In the genomic region with DNA sequence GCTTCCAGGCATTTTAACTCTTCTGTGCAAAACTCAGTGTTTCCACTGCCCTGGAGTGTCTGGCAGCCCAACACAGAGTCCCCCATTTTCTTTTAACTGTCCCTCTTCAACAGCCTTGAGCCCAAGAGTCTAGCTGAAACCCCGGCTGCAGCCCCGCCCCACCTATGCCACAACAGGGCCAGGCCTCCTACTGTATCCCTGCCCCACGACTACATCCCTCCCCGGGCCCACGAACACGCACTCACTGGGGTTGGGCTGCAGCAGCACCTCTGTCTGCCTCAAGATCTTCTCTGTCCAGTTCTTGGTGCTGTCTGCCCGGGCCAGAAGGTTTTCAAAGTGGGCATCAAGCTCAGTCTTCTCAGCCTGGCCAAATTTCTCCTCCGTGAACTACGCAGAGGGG, we compare ENCODE assay signal across 17 cellular contexts. TPM values are rescaled to one million over a fixed set of nuclear protein-coding genes. Genes with fewer than 3 reads are reported as not detected.
DNase-seq lines count a peak whose midpoint lies in the region; ATAC-seq lines count a peak whose summit lies in the region.
"Had no signal": no experiment of that assay in that cellular context is flagged by ENCODE, and none has a peak within 500 bp of the region (broad histone marks: within the 10 kb centered on the region; RNA-seq: fewer than 3 reads in every experiment).

No MANE protein-coding gene starts in this region.

- no peaks in the 10 kb centered on the region for H3K27me3 Mint-ChIP-seq in activated naive CD8-positive, alpha-beta T cell treated with anti-CD3 and anti-CD28 coated beads, Interleukin-2, amount 10 ng/mL, durations not matched to agents 7 days and 5 days
- no peaks in the 10 kb centered on the region for H3K27me3 Mint-ChIP-seq in activated naive CD8-positive, alpha-beta T cell treated with anti-CD3 and anti-CD28 coated beads for 36 hours
- H3K27me3 Mint-ChIP-seq in activated T-helper 1 cell treated with anti-CD3 and anti-CD28 coated beads, Interleukin-12 subunit alpha, Interleukin-12 subunit beta, Interleukin-2, Interleukin-4 antibody, amounts not matched to agents 30 ng/mL and 10 ng/mL and 1 ng/mL, durations not matched to agents 14 hours and 24 hours and 36 hours (ENCODE audit: insufficient read depth) = no peaks in the 10 kb centered on the region

- no peak overlapping the region for H2AFZ ChIP-seq in neuronal stem cell (ENCODE audit: low read length)

- no peak overlapping the region for H2BK120ac ChIP-seq in neuronal stem cell (ENCODE audit: low read depth, low read length)

- no peak overlapping the region for H3K14ac ChIP-seq in neuronal stem cell (ENCODE audit: low read length)

- H3K4me1 Mint-ChIP-seq in activated naive CD8-positive, alpha-beta T cell treated with anti-CD3 and anti-CD28 coated beads, Interleukin-2, amount 10 ng/mL, durations not matched to agents 7 days and 5 days = peaks cover 19% of the 10 kb centered on the region
- H3K4me1 Mint-ChIP-seq in activated naive CD8-positive, alpha-beta T cell treated with anti-CD3 and anti-CD28 coated beads for 36 hours = peaks cover 18% of the 10 kb centered on the region
- H3K4me1 Mint-ChIP-seq in activated T-helper 1 cell treated with anti-CD3 and anti-CD28 coated beads, Interleukin-12 subunit alpha, Interleukin-12 subunit beta, Interleukin-2, Interleukin-4 antibody, amounts not matched to agents 30 ng/mL and 10 ng/mL and 1 ng/mL, durations not matched to agents 14 hours and 24 hours and 36 hours (ENCODE audit: low read depth) = peaks cover 36% of the 10 kb centered on the region

- no peak overlapping the region for H2AK5ac ChIP-seq in neuronal stem cell (ENCODE audit: low read depth, low read length)

- H4K8ac ChIP-seq in neuronal stem cell (ENCODE audit: low read depth, low read length) = no peak overlapping the region

- intact Hi-C loops in activated T-helper 1 cell treated with anti-CD3 and anti-CD28 coated beads, Interleukin-12 subunit alpha, Interleukin-12 subunit beta, Interleukin-2, Interleukin-4 antibody, amounts not matched to agents 30 ng/mL and 10 ng/mL and 1 ng/mL, durations not matched to agents 14 hours and 24 hours and 36 hours (cut with micrococcal nuclease) = no loop called here

- POLR2A ChIA-PET in activated naive CD8-positive, alpha-beta T cell treated with anti-CD3 and anti-CD28 coated beads, Interleukin-2, amount 10 ng/mL, durations not matched to agents 7 days and 5 days (lab: Charles Lee) = no interaction called here

- H4K91ac ChIP-seq in neuronal stem cell (ENCODE audit: low read depth, low read length, poor library complexity) = no peak overlapping the region

- no CpG with 5 or more reads among the region's 9 CpGs for WGBS in neuronal stem cell (ENCODE audit: extremely low coverage in 2 of 2, insufficient read length in 2 of 2, insufficient replicate concordance in 1 of 2), 2 donors

- DNase-seq in activated naive CD8-positive, alpha-beta T cell treated with anti-CD3 and anti-CD28 coated beads, Interleukin-2, amount 10 ng/mL, durations not matched to agents 7 days and 5 days = no peak
- no peak for DNase-seq in activated naive CD8-positive, alpha-beta T cell treated with anti-CD3 and anti-CD28 coated beads for 36 hours
- DNase-seq in activated T-helper 1 cell treated with anti-CD3 and anti-CD28 coated beads, Interleukin-12 subunit alpha, Interleukin-12 subunit beta, Interleukin-2, Interleukin-4 antibody, amounts not matched to agents 30 ng/mL and 10 ng/mL and 1 ng/mL, durations not matched to agents 14 hours and 24 hours and 36 hours (ENCODE audit: low spot score) = no peak
- DNase-seq in myocyte (ENCODE audit: low read depth) = peak; percentile 37
- DNase-seq in stimulated activated CD4-positive, alpha-beta T cell treated with anti-CD3 and anti-CD28 coated beads, Interleukin-4, amount 100 ng/mL, for 4 hours = no peak
- no peak for DNase-seq in neuronal stem cell (ENCODE audit: low spot score)
- DNase-seq in KG1 (lab: John Stamatoyannopoulos, UW) = no peak
- DNase-seq: Caco-2, colonic mucosa, midbrain, NCI-H1092 treated with DMSO at 0.1 percent for 48 hours, NCI-H2171 treated with DMSO at 0.1 percent for 48 hours, NCI-H82, T-helper 1 cell had no signal

- no peaks in the 10 kb centered on the region for H3K9me3 ChIP-seq in neuronal stem cell (replicated peaks in 1 of 2; ENCODE audit: control insufficient read depth in 2 of 2, insufficient read depth in 1 of 2, low read depth in 1 of 2, low read length in 2 of 2)
- H3K9me3 ChIP-seq: Caco-2, colonic mucosa, vagina had no signal

- no peak overlapping the region for H3K4me3 Mint-ChIP-seq in activated naive CD8-positive, alpha-beta T cell treated with anti-CD3 and anti-CD28 coated beads, Interleukin-2, amount 10 ng/mL, durations not matched to agents 7 days and 5 days
- no peak overlapping the region for H3K4me3 Mint-ChIP-seq in activated naive CD8-positive, alpha-beta T cell treated with anti-CD3 and anti-CD28 coated beads for 36 hours
- no peak overlapping the region for H3K4me3 Mint-ChIP-seq in activated T-helper 1 cell treated with anti-CD3 and anti-CD28 coated beads, Interleukin-12 subunit alpha, Interleukin-12 subunit beta, Interleukin-2, Interleukin-4 antibody, amounts not matched to agents 30 ng/mL and 10 ng/mL and 1 ng/mL, durations not matched to agents 14 hours and 24 hours and 36 hours

- no peak overlapping the region for H2BK12ac ChIP-seq in neuronal stem cell (ENCODE audit: low read length)

- no peak overlapping the region for H2BK15ac ChIP-seq in neuronal stem cell (ENCODE audit: low read length)

- no peaks in the 10 kb centered on the region for H3K27me3 ChIP-seq in neuronal stem cell (ENCODE audit: control insufficient read depth in 3 of 3, insufficient read depth in 3 of 3, low read depth in 1 of 3, low read length in 3 of 3)
- H3K27me3 ChIP-seq: colonic mucosa, vagina had no signal

- H3K9ac ChIP-seq in neuronal stem cell (ENCODE audit: low read depth, low read length, poor library complexity) = no peak overlapping the region

- peaks cover 3% of the 10 kb centered on the region for H3K36me3 Mint-ChIP-seq in activated naive CD8-positive, alpha-beta T cell treated with anti-CD3 and anti-CD28 coated beads, Interleukin-2, amount 10 ng/mL, durations not matched to agents 7 days and 5 days
- peaks cover 3% of the 10 kb centered on the region for H3K36me3 Mint-ChIP-seq in activated naive CD8-positive, alpha-beta T cell treated with anti-CD3 and anti-CD28 coated beads for 36 hours
- no peaks in the 10 kb centered on the region for H3K36me3 Mint-ChIP-seq in activated T-helper 1 cell treated with anti-CD3 and anti-CD28 coated beads, Interleukin-12 subunit alpha, Interleukin-12 subunit beta, Interleukin-2, Interleukin-4 antibody, amounts not matched to agents 30 ng/mL and 10 ng/mL and 1 ng/mL, durations not matched to agents 14 hours and 24 hours and 36 hours (ENCODE audit: low read depth)

- no peak overlapping the region for H3K4me2 ChIP-seq in neuronal stem cell (ENCODE audit: insufficient read depth, low read length, poor library complexity, severe bottlenecking)

- H3K27ac Mint-ChIP-seq in activated naive CD8-positive, alpha-beta T cell treated with anti-CD3 and anti-CD28 coated beads, Interleukin-2, amount 10 ng/mL, durations not matched to agents 7 days and 5 days = peak overlapping the region; percentile 39
- no peak overlapping the region for H3K27ac Mint-ChIP-seq in activated naive CD8-positive, alpha-beta T cell treated with anti-CD3 and anti-CD28 coated beads for 36 hours
- peak overlapping the region; percentile 48 for H3K27ac Mint-ChIP-seq in activated T-helper 1 cell treated with anti-CD3 and anti-CD28 coated beads, Interleukin-12 subunit alpha, Interleukin-12 subunit beta, Interleukin-2, Interleukin-4 antibody, amounts not matched to agents 30 ng/mL and 10 ng/mL and 1 ng/mL, durations not matched to agents 14 hours and 24 hours and 36 hours

- peaks cover 0 to 17% of the 10 kb centered on the region in 2 donors for H3K36me3 ChIP-seq in neuronal stem cell (replicated peaks in 1 of 2; ENCODE audit: control insufficient read depth in 2 of 2, insufficient read depth in 2 of 2, low read length in 2 of 2)
- H3K36me3 ChIP-seq: colonic mucosa had no signal

- peaks cover 15 to 18% of the 10 kb centered on the region in 2 donors for H3K4me1 ChIP-seq in neuronal stem cell (ENCODE audit: control insufficient read depth in 2 of 2, insufficient read depth in 1 of 2, low read depth in 1 of 2, low read length in 2 of 2)

- H3K23ac ChIP-seq in neuronal stem cell (ENCODE audit: low read depth, low read length, poor library complexity) = no peak overlapping the region

- H3K79me1 ChIP-seq in neuronal stem cell (ENCODE audit: low read depth, low read length) = peaks cover 10% of the 10 kb centered on the region

- H3K27ac ChIP-seq in neuronal stem cell (replicated peaks; ENCODE audit: low read length) = no peak overlapping the region
- H3K27ac ChIP-seq: colonic mucosa had no signal

- no peak overlapping the region for H2BK5ac ChIP-seq in neuronal stem cell (ENCODE audit: low read length)

- H3K9me3 Mint-ChIP-seq in activated naive CD8-positive, alpha-beta T cell treated with anti-CD3 and anti-CD28 coated beads, Interleukin-2, amount 10 ng/mL, durations not matched to agents 7 days and 5 days = no peaks in the 10 kb centered on the region
- H3K9me3 Mint-ChIP-seq in activated naive CD8-positive, alpha-beta T cell treated with anti-CD3 and anti-CD28 coated beads for 36 hours = no peaks in the 10 kb centered on the region
- no peaks in the 10 kb centered on the region for H3K9me3 Mint-ChIP-seq in activated T-helper 1 cell treated with anti-CD3 and anti-CD28 coated beads, Interleukin-12 subunit alpha, Interleukin-12 subunit beta, Interleukin-2, Interleukin-4 antibody, amounts not matched to agents 30 ng/mL and 10 ng/mL and 1 ng/mL, durations not matched to agents 14 hours and 24 hours and 36 hours

- H3K4ac ChIP-seq in neuronal stem cell (ENCODE audit: low read length) = no peak overlapping the region

- H3K18ac ChIP-seq in neuronal stem cell (ENCODE audit: low read length) = no peak overlapping the region

- H3K4me3 ChIP-seq in neuronal stem cell (ENCODE audit: low read length in 2 of 2) = no peak overlapping the region
- H3K4me3 ChIP-seq: colonic mucosa, vagina had no signal

- no peak for ATAC-seq in activated naive CD8-positive, alpha-beta T cell treated with anti-CD3 and anti-CD28 coated beads, Interleukin-2, amount 10 ng/mL, durations not matched to agents 7 days and 5 days (ENCODE audit: low read depth)
- ATAC-seq in GM19023 (IDR thresholded peaks at IDR 0.05; ENCODE audit: unreplicated experiment) = no peak
- ATAC-seq: activated CD4-positive, CD25-positive, alpha-beta regulatory T cell treated with anti-CD3 and anti-CD28 coated beads, Interleukin-2, amount 50 U/mL, for 24 hours had no signal

RNA-seq across cellular contexts. Expression of a gene that starts 6.1 kb away (rescaled TPM):
- total RNA-seq in activated naive CD8-positive, alpha-beta T cell treated with anti-CD3 and anti-CD28 coated beads, Interleukin-2, amount 10 ng/mL, durations not matched to agents 7 days and 5 days = 100 to 1,000 TPM in 1 of 2 experiments, 10 to 100 TPM in 1; 98.7 to 104 TPM
- total RNA-seq in activated naive CD8-positive, alpha-beta T cell treated with anti-CD3 and anti-CD28 coated beads for 36 hours = 10 to 100 TPM; 42.9 to 46.3 TPM
- 71.1 and 74.8 TPM in 2 replicates for total RNA-seq in activated T-helper 1 cell treated with anti-CD3 and anti-CD28 coated beads, Interleukin-12 subunit alpha, Interleukin-12 subunit beta, Interleukin-2, Interleukin-4 antibody, amounts not matched to agents 30 ng/mL and 10 ng/mL and 1 ng/mL, durations not matched to agents 14 hours and 24 hours and 36 hours
- 119 and 154 TPM in 2 replicates for total RNA-seq in myocyte
- polyA plus RNA-seq in myocyte (2012) = 74.1 TPM
- polyA plus RNA-seq in neuronal stem cell (2013, experiment 1 of 2) = 36.6 TPM
- 33.2 TPM for polyA plus RNA-seq in neuronal stem cell (2013, experiment 2 of 2)

RNA-seq across cellular contexts. Expression of a gene that starts 14.4 kb away (rescaled TPM):
- 10 to 100 TPM; 62.1 to 66.0 TPM for total RNA-seq in activated naive CD8-positive, alpha-beta T cell treated with anti-CD3 and anti-CD28 coated beads, Interleukin-2, amount 10 ng/mL, durations not matched to agents 7 days and 5 days
- total RNA-seq in activated naive CD8-positive, alpha-beta T cell treated with anti-CD3 and anti-CD28 coated beads for 36 hours = 10 to 100 TPM; 26.2 to 29.0 TPM
- total RNA-seq in activated T-helper 1 cell treated with anti-CD3 and anti-CD28 coated beads, Interleukin-12 subunit alpha, Interleukin-12 subunit beta, Interleukin-2, Interleukin-4 antibody, amounts not matched to agents 30 ng/mL and 10 ng/mL and 1 ng/mL, durations not matched to agents 14 hours and 24 hours and 36 hours = 43.4 and 43.8 TPM in 2 replicates
- 36.2 and 37.9 TPM in 2 replicates for total RNA-seq in myocyte
- polyA plus RNA-seq in myocyte (2012) = 13.2 TPM
- polyA plus RNA-seq in neuronal stem cell (2013, experiment 1 of 2) = 12.8 TPM
- polyA plus RNA-seq in neuronal stem cell (2013, experiment 2 of 2) = 13.2 TPM

RNA-seq across cellular contexts. Expression of a gene that starts 58.9 kb away (rescaled TPM):
- total RNA-seq in activated naive CD8-positive, alpha-beta T cell treated with anti-CD3 and anti-CD28 coated beads, Interleukin-2, amount 10 ng/mL, durations not matched to agents 7 days and 5 days = 10 to 100 TPM; 17.4 to 21.6 TPM
- total RNA-seq in activated naive CD8-positive, alpha-beta T cell treated with anti-CD3 and anti-CD28 coated beads for 36 hours = 10 to 100 TPM; 17.7 to 20.8 TPM
- total RNA-seq in activated T-helper 1 cell treated with anti-CD3 and anti-CD28 coated beads, Interleukin-12 subunit alpha, Interleukin-12 subunit beta, Interleukin-2, Interleukin-4 antibody, amounts not matched to agents 30 ng/mL and 10 ng/mL and 1 ng/mL, durations not matched to agents 14 hours and 24 hours and 36 hours = 28.4 and 30.2 TPM in 2 replicates
- total RNA-seq in myocyte = 11.2 and 11.6 TPM in 2 replicates
- 12.3 TPM for polyA plus RNA-seq in myocyte (2012)
- 34.9 TPM for polyA plus RNA-seq in neuronal stem cell (2013, experiment 1 of 2)
- 34.1 TPM for polyA plus RNA-seq in neuronal stem cell (2013, experiment 2 of 2)
